In genomic region chr22:23409976-23410375, GRCh38 we compare ENCODE assay signal across 18 cellular contexts.
"Had no signal": no experiment of that assay in that cellular context is flagged by ENCODE, and none has a peak within 500 bp of the region (broad histone marks: within the 10 kb centered on the region; RNA-seq: fewer than 3 reads in every experiment).

No MANE protein-coding gene starts in this region.

- DNase-seq: KBM-7, MG63, NCI-H1092, NCI-H1436, NCI-H187, NCI-H2029, NCI-H2081 treated with DMSO at 0.1 percent for 48 hours, NCI-H2171, NCI-H226, NCI-H446, NCI-H510A, NCI-H524 treated with DMSO at 0.1 percent for 48 hours, NCI-H69, NCI-H774, RPMI8226, SHP77, SK-N-SH, SW 1271 had no signal

- H3K4me3 ChIP-seq: MG63 had no signal

- H3K36me3 ChIP-seq: MG63 had no signal

- H3K9me3 ChIP-seq: MG63, SK-N-SH had no signal
